ENCODE assay signal across 29 cellular contexts in genomic region chr16:50568187-50568830, GRCh38. TPM values are rescaled to one million over a fixed set of nuclear protein-coding genes. Genes with fewer than 3 reads are reported as not detected.
DNase-seq lines count a peak whose midpoint lies in the region; ATAC-seq, FAIRE-seq and TF ChIP-seq lines count a peak whose summit lies in the region.
"Had no signal": no experiment of that assay in that cellular context is flagged by ENCODE, and none has a peak within 500 bp of the region (broad histone marks: within the 10 kb centered on the region; RNA-seq: fewer than 3 reads in every experiment).

No MANE protein-coding gene starts in this region.

- WGBS in HepG2 (ENCODE audit: low lambda C conversion rate): 94% methylated on average over 9 of the region's 9 CpGs
- 70% methylated on average over 8 of the region's 9 CpGs for WGBS in right lobe of liver (ENCODE audit: insufficient coverage, low coverage, low lambda C conversion rate, missing lambda C conversion rate)
- no CpG with 5 or more reads among the region's 9 CpGs for WGBS in neuronal stem cell (ENCODE audit: extremely low coverage in 2 of 2, insufficient read length in 2 of 2, insufficient replicate concordance in 1 of 2), 2 donors

- peaks cover 2% of the 10 kb centered on the region for H3K27me3 Mint-ChIP-seq in brain
- H3K27me3 Mint-ChIP-seq: CD4-positive, alpha-beta memory T cell had no signal

- H3K27ac ChIP-seq in HepG2 (ENCODE audit: extremely low read length, insufficient read depth, low read length) (no peak overlapping the region), right lobe of liver (no peak overlapping the region), neuronal stem cell (replicated peaks; ENCODE audit: low read length) (no peak overlapping the region)
- H3K27ac ChIP-seq: body of pancreas, psoas muscle, VCaP had no signal

- H3K27ac Mint-ChIP-seq in brain: peak overlapping the region in 3 of 5 experiments; percentile 22 to 61 (median 42)

- no peak for DNase-seq in HepG2 (ENCODE audit: low spot score)
- DNase-seq in right lobe of liver: no peak
- no peak for DNase-seq in neuronal stem cell (ENCODE audit: low spot score)
- no peak for DNase-seq in activated CD4-positive, CD25-positive, alpha-beta regulatory T cell (lab: John Stamatoyannopoulos, UW)
- no peak for DNase-seq in activated CD4-positive, alpha-beta T cell treated with anti-CD3 and anti-CD28 coated beads for 48 hours
- DNase-seq: 8988T; activated CD4-positive, alpha-beta T cell treated with anti-CD3 and anti-CD28 coated beads, Interleukin-2, amount 50 U/mL, for 1 hour; activated T-cell treated with anti-CD3 and anti-CD28 coated beads, Interleukin-2, amount 50 U/mL, for 48 hours; body of pancreas; heart left ventricle; KG1; MG63; NCI-H1417; NCI-H2081 treated with DMSO at 0.1 percent for 48 hours; NCI-H226; NCI-H69; psoas muscle; SHP77 treated with DMSO at 0.1 percent for 48 hours; T-helper 9 cell had no signal

- CTCF ChIA-PET in HepG2 (lab: Yijun Ruan, JAX; ENCODE audit: low intra/inter-chr PET ratio, low total read pairs): no interaction called here

- H3K23ac ChIP-seq in neuronal stem cell (ENCODE audit: low read depth, low read length, poor library complexity): no peak overlapping the region

- H3K9me3 Mint-ChIP-seq in brain: no peaks in the 10 kb centered on the region
- H3K9me3 Mint-ChIP-seq: CD4-positive, alpha-beta memory T cell had no signal

- in situ Hi-C loops in HepG2 (cut with HindIII; ENCODE audit: extremely low pct_ligation_motif_present, low pct_unique_long_range_greater_than_20kb): no loop called here

- no peak overlapping the region for H3K4me3 Mint-ChIP-seq in brain

- no peak for TF ChIP-seq EP300 in HepG2 (IDR thresholded peaks at IDR 0.05; ENCODE audit: low read depth in 2 of 2, low read length in 2 of 2)
- no peak for TF ChIP-seq EP300 in HepG2 (CRISPR knock-in tag; IDR thresholded peaks at IDR 0.05; ENCODE audit: borderline replicate concordance)

- H4K91ac ChIP-seq in neuronal stem cell (ENCODE audit: low read depth, low read length, poor library complexity): no peak overlapping the region

- H3K4me1 ChIP-seq in HepG2 (ENCODE audit: insufficient read depth, low read length) (peaks cover 96% of the 10 kb centered on the region), right lobe of liver (no peaks in the 10 kb centered on the region), neuronal stem cell (ENCODE audit: control insufficient read depth in 2 of 2, insufficient read depth in 1 of 2, low read depth in 1 of 2, low read length in 2 of 2) (peaks cover 6% of the 10 kb centered on the region in 2 donors)
- H3K4me1 ChIP-seq: body of pancreas, psoas muscle had no signal

- no peak overlapping the region for H4K8ac ChIP-seq in neuronal stem cell (ENCODE audit: low read depth, low read length)

- POLR2A ChIA-PET in HepG2 (lab: Yijun Ruan, JAX): interaction anchor here (1.3 to 2.0 kb wide), 2 partner anchors 9 to 18 kb away, joined by 3 to 5 read pairs; no protein-coding TSS in a partner anchor

- no peak overlapping the region for H2BK120ac ChIP-seq in neuronal stem cell (ENCODE audit: low read depth, low read length)

- ATAC-seq in HepG2 (no peak), right lobe of liver (no peak), HG03280 (IDR thresholded peaks at IDR 0.05; ENCODE audit: unreplicated experiment) (no peak), GM21619 (IDR thresholded peaks at IDR 0.05; ENCODE audit: unreplicated experiment) (no peak)
- ATAC-seq: body of pancreas, Panc1, psoas muscle had no signal

- intact Hi-C loops in HepG2 (cut with micrococcal nuclease; ENCODE audit: unreplicated experiment): loop anchor here (5.0 kb wide), 1 partner anchor 196 kb away; no protein-coding TSS in a partner anchor
- intact Hi-C loops in right lobe of liver (cut with DNase I): no loop called here

- H3K9me3 ChIP-seq in HepG2 (ENCODE audit: low read length) (no peaks in the 10 kb centered on the region), right lobe of liver (no peaks in the 10 kb centered on the region), neuronal stem cell (replicated peaks in 1 of 2; ENCODE audit: control insufficient read depth in 2 of 2, insufficient read depth in 1 of 2, low read depth in 1 of 2, low read length in 2 of 2) (no peaks in the 10 kb centered on the region)
- H3K9me3 ChIP-seq: body of pancreas, heart left ventricle, MG63, psoas muscle had no signal

- peaks cover 31% of the 10 kb centered on the region for H3K4me1 Mint-ChIP-seq in brain

- H3K4ac ChIP-seq in neuronal stem cell (ENCODE audit: low read length): no peak overlapping the region

- H3K9ac ChIP-seq in HepG2 (ENCODE audit: insufficient read depth, low read depth, low read length) (no peak overlapping the region), neuronal stem cell (ENCODE audit: low read depth, low read length, poor library complexity) (no peak overlapping the region)

- no peak for TF ChIP-seq RAD21 in HepG2 (CRISPR knock-in tag; IDR thresholded peaks at IDR 0.05)

- H2AFZ ChIP-seq in HepG2 (ENCODE audit: low read length) (no peak overlapping the region), neuronal stem cell (ENCODE audit: low read length) (no peak overlapping the region)

- no peak overlapping the region for H2AK5ac ChIP-seq in neuronal stem cell (ENCODE audit: low read depth, low read length)

- H2BK5ac ChIP-seq in neuronal stem cell (ENCODE audit: low read length): no peak overlapping the region

- no peak; a peak in 1 of 4 replicates for TF ChIP-seq POLR2A in HepG2 (IDR thresholded peaks at IDR 0.05; ENCODE audit: insufficient read depth in 1 of 2, low read depth in 2 of 2, low read length in 2 of 2)
- no peak for TF ChIP-seq POLR2A in right lobe of liver (IDR thresholded peaks at IDR 0.05)

- H3K14ac ChIP-seq in neuronal stem cell (ENCODE audit: low read length): no peak overlapping the region

- H3K36me3 ChIP-seq in HepG2 (replicated peaks in 1 of 2; ENCODE audit: control insufficient read depth in 1 of 2, insufficient read depth in 2 of 2, low read length in 2 of 2) (peaks cover 73 to 97% of the 10 kb centered on the region in 2 experiments), right lobe of liver (no peaks in the 10 kb centered on the region), neuronal stem cell (replicated peaks in 1 of 2; ENCODE audit: control insufficient read depth in 2 of 2, insufficient read depth in 2 of 2, low read length in 2 of 2) (peaks cover 0 to 21% of the 10 kb centered on the region in 2 donors)
- H3K36me3 ChIP-seq: heart left ventricle, MG63 had no signal

- no peak overlapping the region for H2BK12ac ChIP-seq in neuronal stem cell (ENCODE audit: low read length)

- H3K4me2 ChIP-seq in HepG2 (ENCODE audit: low read depth, low read length) (no peak overlapping the region), neuronal stem cell (ENCODE audit: insufficient read depth, low read length, poor library complexity, severe bottlenecking) (no peak overlapping the region)

- no peaks in the 10 kb centered on the region for H3K27me3 ChIP-seq in HepG2 (ENCODE audit: control insufficient read depth in 1 of 2, insufficient read depth in 2 of 2, low read length in 2 of 2)
- H3K27me3 ChIP-seq in right lobe of liver: no peaks in the 10 kb centered on the region
- no peaks in the 10 kb centered on the region for H3K27me3 ChIP-seq in neuronal stem cell (ENCODE audit: control insufficient read depth in 3 of 3, insufficient read depth in 3 of 3, low read depth in 1 of 3, low read length in 3 of 3)
- H3K27me3 ChIP-seq: body of pancreas, MG63 had no signal

- H2BK15ac ChIP-seq in neuronal stem cell (ENCODE audit: low read length): no peak overlapping the region

- no peaks in the 10 kb centered on the region for H3K79me1 ChIP-seq in neuronal stem cell (ENCODE audit: low read depth, low read length)

- H3K4me3 ChIP-seq in HepG2 (replicated peaks in 1 of 3; ENCODE audit: insufficient read depth in 1 of 3, low read depth in 2 of 3, low read length in 3 of 3) (no peak overlapping the region), right lobe of liver (no peak overlapping the region), neuronal stem cell (ENCODE audit: low read length in 2 of 2) (no peak overlapping the region)
- H3K4me3 ChIP-seq: body of pancreas, heart left ventricle, lung, MG63, psoas muscle had no signal

- H3K36me3 Mint-ChIP-seq in brain: no peaks in the 10 kb centered on the region

- peak overlapping the region; percentile 20 for H3K18ac ChIP-seq in neuronal stem cell (ENCODE audit: low read length)

- H3K79me2 ChIP-seq in HepG2 (ENCODE audit: insufficient read depth, low read length): peaks cover 99% of the 10 kb centered on the region

- TF ChIP-seq CTCF in HepG2 (CRISPR knock-in tag; IDR thresholded peaks at IDR 0.05): no peak
- TF ChIP-seq CTCF in right lobe of liver (IDR thresholded peaks at IDR 0.05): no peak
- TF ChIP-seq CTCF in brain (conservative IDR thresholded peaks at IDR 0.05): no peak

- no peak for FAIRE-seq in HepG2 (lab: Jason Lieb, UNC)
- FAIRE-seq: GM12891 had no signal

- H4K20me1 ChIP-seq in HepG2 (ENCODE audit: insufficient read depth, low read length): peaks cover 99% of the 10 kb centered on the region

- BruUV-seq in HepG2 (replicated peaks; lab: Mats Ljungman, UMichigan): no TSS peak

RNA-seq across cellular contexts. Expression of gene NKD1, which starts 20.1 kb away (rescaled TPM):
- total RNA-seq in HepG2 (2016; rRNA removed; fragmentation: Illumina TruSeq; extraction: Trizol) (59.0 and 70.4 TPM in 2 replicates), right lobe of liver (1 to 10 TPM in 5 of 6 experiments, under 1 TPM in 1; 0.69 to 2.6 (median 2.1) TPM)
- total RNA-seq in HepG2 (2016; cell fraction: cytosol; rRNA removed; fragmentation: Illumina TruSeq; extraction: Trizol; ENCODE audit: low read depth): 19.9 and 25.5 TPM in 2 replicates
- total RNA-seq in HepG2 (2016; cell fraction: insoluble cytoplasmic fraction; rRNA removed; fragmentation: Illumina TruSeq; extraction: Trizol): 50.0 and 70.7 TPM in 2 replicates
- 136 and 148 TPM in 2 replicates for total RNA-seq in HepG2 (2016; cell fraction: membrane; rRNA removed; fragmentation: Illumina TruSeq; extraction: Trizol)
- 61.9 and 70.6 TPM in 2 replicates for total RNA-seq in HepG2 (2016; cell fraction: nucleus; rRNA removed; fragmentation: Illumina TruSeq; extraction: Trizol)
- polyA plus RNA-seq in HepG2 (2011; rRNA removed) (86.1 and 121 TPM in 2 replicates), brain (ENCODE audit: insufficient read depth, low read depth, low replicate concordance) (3.0 TPM)
- 22.3 and 49.7 TPM in 2 replicates for polyA plus RNA-seq in HepG2 (2011; cell fraction: cytosol; rRNA removed)
- polyA plus RNA-seq in HepG2 (2011; cell fraction: nucleus; rRNA removed): 150 and 275 TPM in 2 replicates
- 58.7 and 76.3 TPM in 2 replicates for polyA plus RNA-seq in HepG2 (2012)
- 106 and 127 TPM in 2 replicates for polyA plus RNA-seq in HepG2 (2016; cell fraction: cytosol; fragmentation: Illumina TruSeq; extraction: Trizol; ENCODE audit: low read depth)
- 95.8 and 124 TPM in 2 replicates for polyA plus RNA-seq in HepG2 (2016; cell fraction: insoluble cytoplasmic fraction; fragmentation: Illumina TruSeq; extraction: Trizol; ENCODE audit: low read depth)
- polyA plus RNA-seq in HepG2 (2016; cell fraction: membrane; fragmentation: Illumina TruSeq; extraction: Trizol; ENCODE audit: low read depth): 156 and 170 TPM in 2 replicates
- 155 and 169 TPM in 2 replicates for polyA plus RNA-seq in HepG2 (2016; cell fraction: nucleus; fragmentation: Illumina TruSeq; extraction: Trizol; ENCODE audit: insufficient read depth, low read depth)
- polyA minus RNA-seq in HepG2 (2011; rRNA and poly(A)+ RNA removed; ENCODE audit: low replicate concordance): 0.02 and 110 TPM in 2 replicates
- 14.3 and 28.8 TPM in 2 replicates for polyA minus RNA-seq in HepG2 (2011; cell fraction: cytosol; rRNA and poly(A)+ RNA removed)
- polyA minus RNA-seq in HepG2 (2011; cell fraction: nucleus; rRNA and poly(A)+ RNA removed): 43.1 and 57.6 TPM in 2 replicates
- polyA plus RNA-seq in neuronal stem cell (2013, experiment 1 of 2): 1.4 TPM
- 1.7 TPM for polyA plus RNA-seq in neuronal stem cell (2013, experiment 2 of 2)
- total RNA-seq: epithelial cell of proximal tubule, fibroblast of villous mesenchyme had no signal

Comparison
In these comparisons a context has a peak if more than half of its experiments do, and no peak if none do; other contexts are left out.
1. RNA of gene NKD1, which starts 20.1 kb away (total RNA-seq): 19.9 to 148 TPM in HepG2; 0.69 to 2.6 TPM in right lobe of liver; every median in the first group is over 4 times any median in the second.